1 cellular context compared by ENCODE assay signal in genomic region chr17:2054262-2054739, GRCh38.
TF ChIP-seq lines count a peak whose summit lies in the region.

No MANE protein-coding gene starts in this region.

TF ChIP-seq in HepG2, 621 proteins besides CTCF, POLR2A, EP300 and RAD21 (continued from another document):
- peak in 1 of 2 experiments; percentile 62; a peak in 3 of 4 replicates for TF ChIP-seq REST (IDR thresholded peaks at IDR 0.05; ENCODE audit: borderline replicate concordance in 1 of 2, low read depth in 1 of 2, low read length in 2 of 2)
- TF ChIP-seq ARID3A (IDR thresholded peaks at IDR 0.05; ENCODE audit: low read depth, low read length): no peak
- no peak for TF ChIP-seq ZFP90 (CRISPR knock-in tag; IDR thresholded peaks at IDR 0.05; ENCODE audit: borderline replicate concordance)
- 0 out of 2 replicates have a peak, but pooled peaks have one; percentile 52 for TF ChIP-seq GZF1 (CRISPR knock-in tag; IDR thresholded peaks at IDR 0.05)
- TF ChIP-seq ETV6 (CRISPR knock-in tag; conservative IDR thresholded peaks at IDR 0.05): no peak
